13 cellular contexts compared by ENCODE assay signal in genomic region chr14:55139696-55140509, GRCh38. TPM values are rescaled to one million over a fixed set of nuclear protein-coding genes. Genes with fewer than 3 reads are reported as not detected.
DNase-seq lines count a peak whose midpoint lies in the region; TF ChIP-seq lines count a peak whose summit lies in the region.
"Had no signal": no experiment of that assay in that cellular context is flagged by ENCODE, and none has a peak within 500 bp of the region (broad histone marks: within the 10 kb centered on the region; RNA-seq: fewer than 3 reads in every experiment).

No MANE protein-coding gene starts in this region.

- H3K27me3 ChIP-seq in breast epithelium = no peaks in the 10 kb centered on the region
- no peaks in the 10 kb centered on the region for H3K27me3 ChIP-seq in stomach

- WGBS in stomach, 5 donors = 30 to 59% (median 48%) methylated on average over 4 of the region's 4 CpGs

- peak overlapping the region in 1 of 2 donors; percentile 26 for H3K27ac ChIP-seq in breast epithelium
- H3K27ac ChIP-seq in stomach = peak overlapping the region in 4 of 5 donors; percentile 23 to 51 (median 36)
- H3K27ac ChIP-seq: GM23248 had no signal

- TF ChIP-seq CTCF in MCF 10A (IDR thresholded peaks at IDR 0.05; ENCODE audit: unreplicated experiment) (no peak), breast epithelium (IDR thresholded peaks at IDR 0.05) (no peak), stomach (IDR thresholded peaks at IDR 0.05) (no peak)

- intact Hi-C loops in MCF 10A (cut with micrococcal nuclease) = no loop called here
- intact Hi-C loops in breast epithelium (cut with DNase I; ENCODE audit: low total_unique reads) = no loop called here
- intact Hi-C loops in stomach (cut with DNase I; ENCODE audit: low total_unique reads) = no loop called here

- DNase-seq in MCF 10A (ENCODE audit: unreplicated experiment) (no peak), breast epithelium (ENCODE audit: low spot score in 2 of 2) (no peak), foreskin melanocyte (peak; percentile 92), stomach (no peak), NCI-H2081 (lab: John Stamatoyannopoulos, UW) (no peak), 8988T (no peak), cerebellar cortex (ENCODE audit: low spot score) (no peak)
- DNase-seq: C1 segment of cervical spinal cord; CD4-positive, alpha-beta T cell; DMS79; GM23248 had no signal

- no peaks in the 10 kb centered on the region for H3K27me3 Mint-ChIP-seq in MCF 10A (ENCODE audit: insufficient read depth, unreplicated experiment)
- H3K27me3 Mint-ChIP-seq: B cell; CD4-positive, alpha-beta T cell had no signal

- CTCF ChIA-PET in MCF 10A (lab: Yijun Ruan, JAX) = interaction anchor here (1.0 kb wide), 1 partner anchor 16 kb away, joined by 3 read pairs; no protein-coding TSS in a partner anchor

- H3K36me3 Mint-ChIP-seq in MCF 10A (ENCODE audit: insufficient read depth, unreplicated experiment) = peaks cover 92% of the 10 kb centered on the region

- TF ChIP-seq POLR2A in breast epithelium (IDR thresholded peaks at IDR 0.05) (no peak), stomach (IDR thresholded peaks at IDR 0.05) (no peak)

- peaks cover 11 to 12% of the 10 kb centered on the region in 2 donors for H3K4me1 ChIP-seq in breast epithelium
- peaks cover 27 to 66% (median 43%) of the 10 kb centered on the region in 4 donors for H3K4me1 ChIP-seq in stomach

- H3K4me3 ChIP-seq in breast epithelium = no peak overlapping the region
- no peak overlapping the region for H3K4me3 ChIP-seq in stomach
- H3K4me3 ChIP-seq: GM12878, GM23248 had no signal

- no peaks in the 10 kb centered on the region for H3K9me3 Mint-ChIP-seq in MCF 10A (ENCODE audit: unreplicated experiment)
- H3K9me3 Mint-ChIP-seq: CD4-positive, alpha-beta T cell had no signal

- H3K36me3 ChIP-seq in breast epithelium (peaks cover 20% of the 10 kb centered on the region), stomach (peaks cover 63 to 76% (median 71%) of the 10 kb centered on the region in 4 donors)

- POLR2A ChIA-PET in MCF 10A (lab: Yijun Ruan, JAX) = interaction anchor here (1.3 to 3.6 kb wide), 3 partner anchors 10 to 45 kb away, joined by 3 to 29 read pairs (median 7); partner anchors contain the start of gene LGALS3

- TF ChIP-seq EP300 in stomach (IDR thresholded peaks at IDR 0.05) = no peak

- peak overlapping the region; percentile 91 for H3K27ac Mint-ChIP-seq in MCF 10A (ENCODE audit: low read depth, unreplicated experiment)
- H3K27ac Mint-ChIP-seq: B cell; CD4-positive, alpha-beta T cell had no signal

- H3K9me3 ChIP-seq in breast epithelium (no peaks in the 10 kb centered on the region), stomach (no peaks in the 10 kb centered on the region)

- no TSS peak for BruUV-seq in MCF 10A (replicated peaks; lab: Mats Ljungman, UMichigan)

- H3K4me1 Mint-ChIP-seq in MCF 10A (ENCODE audit: insufficient read depth, unreplicated experiment) = peaks cover 24% of the 10 kb centered on the region
- H3K4me1 Mint-ChIP-seq: B cell had no signal

- no peak overlapping the region for H3K4me3 Mint-ChIP-seq in MCF 10A (ENCODE audit: unreplicated experiment)
- H3K4me3 Mint-ChIP-seq: B cell; CD4-positive, alpha-beta T cell had no signal

RNA-seq across cellular contexts. Expression of gene LGALS3, which starts 10.9 kb away (rescaled TPM):
- total RNA-seq in MCF 10A (2022) = 154 and 178 TPM in 2 replicates
- total RNA-seq in breast epithelium = 100 to 1,000 TPM; 293 to 580 (median 571) TPM
- 100 to 1,000 TPM; 163 to 275 (median 222) TPM for total RNA-seq in stomach
- 100 to 1,000 TPM; 415 to 676 (median 423) TPM for polyA plus RNA-seq in stomach

RNA-seq across cellular contexts. Expression of gene DLGAP5, which starts 51.5 kb away (rescaled TPM):
- total RNA-seq in MCF 10A (2022) (13.4 and 17.6 TPM in 2 replicates), breast epithelium (1 to 10 TPM in 1 of 3 donors, under 1 TPM in 2; under 0.01 to 1.8 (median 0.15) TPM), stomach (1 to 10 TPM in 4 of 5 donors, under 1 TPM in 1; 0.45 to 7.7 (median 3.5) TPM)
- polyA plus RNA-seq in stomach = 1 to 10 TPM in 2 of 3 donors, under 1 TPM in 1; 0.61 to 2.0 (median 2.0) TPM
- total RNA-seq: B cell had no signal
